23 cellular contexts compared by ENCODE assay signal in the genomic region with DNA sequence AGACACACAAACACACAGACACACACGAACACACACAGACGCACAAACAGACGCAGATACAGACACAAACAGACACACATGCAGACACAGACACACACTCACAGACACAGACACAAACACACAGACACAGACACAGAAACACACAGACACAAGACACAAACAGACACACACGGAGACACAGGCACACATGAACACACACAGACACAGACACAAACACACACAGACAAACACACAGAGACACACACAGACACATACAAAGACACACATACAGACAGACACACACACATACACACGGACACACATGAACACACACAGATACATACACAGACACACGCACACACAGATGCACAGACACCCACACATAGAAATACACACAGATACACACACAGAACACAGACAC.
"Had no signal": no experiment of that assay in that cellular context is flagged by ENCODE, and none has a peak within 500 bp of the region (broad histone marks: within the 10 kb centered on the region; RNA-seq: fewer than 3 reads in every experiment).

No MANE protein-coding gene starts in this region.

- H3K27ac Mint-ChIP-seq: activated CD4-positive, alpha-beta T cell treated with anti-CD3 and anti-CD28 coated beads, Interleukin-2, amount 10 ng/mL, durations not matched to agents 24 days and 14 days; activated naive CD4-positive, alpha-beta T cell treated with anti-CD3 and anti-CD28 coated beads, Interleukin-2, amount 10 ng/mL, durations not matched to agents 7 days and 5 days; activated naive CD8-positive, alpha-beta T cell; activated T-helper 1 cell treated with anti-CD3 and anti-CD28 coated beads, Interleukin-12 subunit alpha, Interleukin-12 subunit beta, Interleukin-2, Interleukin-4 antibody, amounts not matched to agents 30 ng/mL and 10 ng/mL and 1 ng/mL, durations not matched to agents 14 hours and 24 hours and 36 hours had no signal

- DNase-seq: activated CD4-positive, alpha-beta T cell treated with anti-CD3 and anti-CD28 coated beads, Interleukin-2, amount 10 ng/mL, durations not matched to agents 24 days and 14 days; activated CD4-positive, alpha-beta T cell treated with anti-CD3 and anti-CD28 coated beads, Interleukin-2, amount 50 U/mL, for 4 hours; activated CD8-positive, alpha-beta memory T cell treated with anti-CD3 and anti-CD28 coated beads, Interleukin-2, amount 50 U/mL, for 4 hours; activated naive CD4-positive, alpha-beta T cell treated with anti-CD3 and anti-CD28 coated beads, Interleukin-2, amount 10 ng/mL, durations not matched to agents 7 days and 5 days; activated T-cell treated with anti-CD3 and anti-CD28 coated beads for 4 hours; activated T-cell treated with anti-CD3 and anti-CD28 coated beads, Interleukin-2, amount 50 U/mL, for 4 hours; amygdala; Kasumi-1; MG63; NCI-H1092; NCI-H1436 treated with DMSO at 0.1 percent for 48 hours; NCI-H1694 treated with DMSO at 0.1 percent for 48 hours; NCI-H2029; NCI-H345; NCI-H524 treated with DMSO at 0.1 percent for 48 hours; SHP77; SJCRH30; T1000 had no signal

- H3K27me3 Mint-ChIP-seq: activated CD4-positive, alpha-beta T cell treated with anti-CD3 and anti-CD28 coated beads, Interleukin-2, amount 10 ng/mL, durations not matched to agents 24 days and 14 days had no signal

- H3K27me3 ChIP-seq: ascending aorta, MG63 had no signal

- H3K4me1 ChIP-seq: ascending aorta had no signal

- H3K9me3 ChIP-seq: MG63 had no signal

- H3K36me3 ChIP-seq: ascending aorta, MG63, SJCRH30 had no signal

- H3K4me3 Mint-ChIP-seq: activated CD4-positive, alpha-beta T cell treated with anti-CD3 and anti-CD28 coated beads, Interleukin-2, amount 10 ng/mL, durations not matched to agents 24 days and 14 days; activated naive CD4-positive, alpha-beta T cell treated with anti-CD3 and anti-CD28 coated beads, Interleukin-2, amount 10 ng/mL, durations not matched to agents 7 days and 5 days; activated naive CD8-positive, alpha-beta T cell; activated T-cell treated with anti-CD3 and anti-CD28 coated beads, Interleukin-2, amount 50 U/mL, for 4 hours; activated T-helper 1 cell treated with anti-CD3 and anti-CD28 coated beads, Interleukin-12 subunit alpha, Interleukin-12 subunit beta, Interleukin-2, Interleukin-4 antibody, amounts not matched to agents 30 ng/mL and 10 ng/mL and 1 ng/mL, durations not matched to agents 14 hours and 24 hours and 36 hours had no signal

- H3K4me3 ChIP-seq: ascending aorta, MG63, SJCRH30, SK-N-MC had no signal

- ATAC-seq: activated T-cell treated with anti-CD3 and anti-CD28 coated beads, Interleukin-2, amount 50 U/mL, for 4 hours; Panc1 had no signal

- H3K27ac ChIP-seq: ascending aorta, SJCRH30, SK-N-MC had no signal

- H3K36me3 Mint-ChIP-seq: activated naive CD4-positive, alpha-beta T cell treated with anti-CD3 and anti-CD28 coated beads, Interleukin-2, amount 10 ng/mL, durations not matched to agents 7 days and 5 days had no signal

- H3K4me1 Mint-ChIP-seq: activated CD4-positive, alpha-beta T cell treated with anti-CD3 and anti-CD28 coated beads, Interleukin-2, amount 10 ng/mL, durations not matched to agents 24 days and 14 days; activated naive CD4-positive, alpha-beta T cell treated with anti-CD3 and anti-CD28 coated beads, Interleukin-2, amount 10 ng/mL, durations not matched to agents 7 days and 5 days had no signal
